Comparison of ENCODE assay signal across 23 cellular contexts in genomic region chr13:113666951-113667701, GRCh38. TPM values are rescaled to one million over a fixed set of nuclear protein-coding genes. Genes with fewer than 3 reads are reported as not detected.
DNase-seq lines count a peak whose midpoint lies in the region; ATAC-seq and TF ChIP-seq lines count a peak whose summit lies in the region.
"Had no signal": no experiment of that assay in that cellular context is flagged by ENCODE, and none has a peak within 500 bp of the region (broad histone marks: within the 10 kb centered on the region; RNA-seq: fewer than 3 reads in every experiment).

TSS of gene GRK1 (plus strand) at chr13:113667219. CDS start at chr13:113667387, 168 bp downstream.

- no peak within 1 kb of the TSS for H4K8ac ChIP-seq in mesenchymal stem cell (ENCODE audit: low read length)

- H3K9ac ChIP-seq in mesenchymal stem cell (ENCODE audit: low read length), result no peak within 1 kb of the TSS
- H3K9ac ChIP-seq: GM23248 had no signal

- H3K4me1 Mint-ChIP-seq in activated T-cell treated with anti-CD3 and anti-CD28 coated beads, Interleukin-2, amount 50 U/mL, for 24 hours (ENCODE audit: low read depth), result no peaks in the 10 kb centered on the region

- H3K23ac ChIP-seq in mesenchymal stem cell (ENCODE audit: low read length in 2 of 2), result peak within 1 kb of the TSS in 1 of 2 experiments; percentile 37

- H3K27me3 ChIP-seq in WERI-Rb-1 (ENCODE audit: insufficient read depth, low read depth, severe bottlenecking), result no peaks in the 10 kb centered on the region
- peaks cover 4 to 58% of the 10 kb centered on the region in 2 experiments for H3K27me3 ChIP-seq in mesenchymal stem cell (ENCODE audit: control insufficient read depth in 1 of 2, insufficient read depth in 1 of 2, low read length in 2 of 2)
- no peaks in the 10 kb centered on the region for H3K27me3 ChIP-seq in transverse colon
- H3K27me3 ChIP-seq in effector memory CD4-positive, alpha-beta T cell (replicated peaks; ENCODE audit: control insufficient read depth, insufficient read depth, low read length, poor library complexity, severe bottlenecking), result no peaks in the 10 kb centered on the region
- H3K27me3 ChIP-seq: cardiac muscle cell, hepatocyte, thyroid gland had no signal

- peaks cover 3% of the 10 kb centered on the region for H3K9me3 Mint-ChIP-seq in activated T-cell treated with anti-CD3 and anti-CD28 coated beads, Interleukin-2, amount 50 U/mL, for 24 hours

- TF ChIP-seq EP300 in transverse colon (IDR thresholded peaks at IDR 0.05; ENCODE audit: low read depth), result no peak

- H2BK12ac ChIP-seq in mesenchymal stem cell (ENCODE audit: low read length in 2 of 2), result no peak within 1 kb of the TSS

- intact Hi-C loops in transverse colon (cut with DNase I; ENCODE audit: low total_unique reads), result no loop called here

- H3K4me1 ChIP-seq in mesenchymal stem cell (ENCODE audit: control insufficient read depth, insufficient read depth, low read depth, low read length), result no peaks in the 10 kb centered on the region
- H3K4me1 ChIP-seq in transverse colon, result peaks cover 0 to 13% (median 2%) of the 10 kb centered on the region in 4 donors
- no peaks in the 10 kb centered on the region for H3K4me1 ChIP-seq in effector memory CD4-positive, alpha-beta T cell (ENCODE audit: control insufficient read depth, insufficient read depth, low read length, poor library complexity, severe bottlenecking)
- H3K4me1 ChIP-seq: thyroid gland had no signal

- TF ChIP-seq CTCF in WERI-Rb-1 (IDR thresholded peaks at IDR 0.05; ENCODE audit: low read depth, low read length) (no peak), transverse colon (IDR thresholded peaks at IDR 0.05) (no peak)

- H2BK120ac ChIP-seq in mesenchymal stem cell (ENCODE audit: low read depth, low read length), result no peak within 1 kb of the TSS

- no peak for ATAC-seq in HG02678 (IDR thresholded peaks at IDR 0.05; ENCODE audit: unreplicated experiment)
- ATAC-seq: activated CD4-positive, CD25-positive, alpha-beta regulatory T cell treated with anti-CD3 and anti-CD28 coated beads, Interleukin-2, amount 50 U/mL, for 24 hours had no signal

- no peak within 1 kb of the TSS for H3K4me2 ChIP-seq in mesenchymal stem cell (ENCODE audit: low read length, poor library complexity, severe bottlenecking)
- H3K4me2 ChIP-seq: hepatocyte had no signal

- H3K9me3 ChIP-seq in WERI-Rb-1 (ENCODE audit: severe bottlenecking) (peaks cover 2% of the 10 kb centered on the region), mesenchymal stem cell (ENCODE audit: control insufficient read depth, low read length) (peaks cover 4% of the 10 kb centered on the region), transverse colon (no peaks in the 10 kb centered on the region)
- H3K9me3 ChIP-seq in effector memory CD4-positive, alpha-beta T cell (ENCODE audit: control insufficient read depth, low read length), result no peaks in the 10 kb centered on the region
- H3K9me3 ChIP-seq: thyroid gland had no signal

- DNase-seq in activated T-cell treated with anti-CD3 and anti-CD28 coated beads, Interleukin-2, amount 50 U/mL, for 24 hours, result peak; percentile 25
- no peak for DNase-seq in activated T-cell treated with anti-CD3 and anti-CD28 coated beads, Interleukin-2, amount 50 U/mL, for 48 hours
- DNase-seq in WERI-Rb-1 (peak; percentile 94), mesenchymal stem cell (no peak), transverse colon (peak; percentile 7), NCI-H146 (lab: John Stamatoyannopoulos, UW) (no peak)
- no peak for DNase-seq in effector memory CD4-positive, alpha-beta T cell
- DNase-seq: ACHN; effector CD8-positive, alpha-beta T cell; NCI-H2029; NCI-H69; stimulated activated CD4-positive, alpha-beta T cell treated with anti-CD3 and anti-CD28 coated beads, Interleukin-2, amount 100 ng/mL, for 48 hours; thyroid gland had no signal

- no peak within 1 kb of the TSS for H2BK5ac ChIP-seq in mesenchymal stem cell (ENCODE audit: low read depth, low read length, poor library complexity, severe bottlenecking)

- H3K14ac ChIP-seq in mesenchymal stem cell (ENCODE audit: low read length in 2 of 2), result no peak within 1 kb of the TSS

- H3K27ac Mint-ChIP-seq in activated T-cell treated with anti-CD3 and anti-CD28 coated beads, Interleukin-2, amount 50 U/mL, for 24 hours, result no peak within 1 kb of the TSS

- in situ Hi-C loops in transverse colon (cut with MboI; ENCODE audit: low pct_ligation_motif_present in 1 of 4, low pct_unique_long_range_greater_than_20kb in 1 of 4, low sequenced_read_pairs in 3 of 4), result no loop called here

- H2AK5ac ChIP-seq in mesenchymal stem cell (ENCODE audit: low read length, severe bottlenecking), result no peak within 1 kb of the TSS

- no peak for TF ChIP-seq POLR2A in transverse colon (IDR thresholded peaks at IDR 0.05)

- H3K36me3 ChIP-seq in WERI-Rb-1 (peaks cover 23% of the 10 kb centered on the region), mesenchymal stem cell (ENCODE audit: control insufficient read depth in 1 of 2, insufficient read depth in 2 of 2, low read depth in 1 of 2, low read length in 2 of 2) (no peaks in the 10 kb centered on the region), transverse colon (no peaks in the 10 kb centered on the region)
- no peaks in the 10 kb centered on the region for H3K36me3 ChIP-seq in effector memory CD4-positive, alpha-beta T cell (ENCODE audit: control insufficient read depth, insufficient read depth, low read length)
- H3K36me3 ChIP-seq: cardiac muscle cell, thyroid gland had no signal

- peaks cover 3% of the 10 kb centered on the region for H3K27me3 Mint-ChIP-seq in activated T-cell treated with anti-CD3 and anti-CD28 coated beads, Interleukin-2, amount 50 U/mL, for 24 hours

- no peak within 1 kb of the TSS for H3K4me3 Mint-ChIP-seq in activated T-cell treated with anti-CD3 and anti-CD28 coated beads, Interleukin-2, amount 50 U/mL, for 24 hours
- H3K4me3 Mint-ChIP-seq: CD8-positive, alpha-beta memory T cell had no signal

- H3K4me3 ChIP-seq in WERI-Rb-1 (ENCODE audit: low read depth, low read length), result peak within 1 kb of the TSS; percentile 25
- H3K4me3 ChIP-seq in mesenchymal stem cell (ENCODE audit: insufficient read depth in 1 of 2, low read depth in 1 of 2, low read length in 2 of 2), result no peak within 1 kb of the TSS
- no peak within 1 kb of the TSS for H3K4me3 ChIP-seq in transverse colon
- H3K4me3 ChIP-seq in effector memory CD4-positive, alpha-beta T cell (ENCODE audit: insufficient read depth, low read depth, low read length, poor library complexity, severe bottlenecking), result no peak within 1 kb of the TSS
- H3K4me3 ChIP-seq: cardiac muscle cell, GM23248, hepatocyte, thyroid gland had no signal

- H2BK15ac ChIP-seq in mesenchymal stem cell (ENCODE audit: low read depth, poor library complexity, severe bottlenecking), result no peak within 1 kb of the TSS

- no peaks in the 10 kb centered on the region for H3K79me1 ChIP-seq in mesenchymal stem cell (replicated peaks; ENCODE audit: low read length, poor library complexity, severe bottlenecking)

- H3K36me3 Mint-ChIP-seq in activated T-cell treated with anti-CD3 and anti-CD28 coated beads, Interleukin-2, amount 50 U/mL, for 24 hours (ENCODE audit: low read depth), result no peaks in the 10 kb centered on the region

- WGBS in mesenchymal stem cell, result 84% methylated on average over 32 of the region's 32 CpGs
- 85 to 98% methylated on average over 7 to 32 of the region's 32 CpGs for WGBS in transverse colon (ENCODE audit: low coverage in 1 of 2), 2 donors

- no peak within 1 kb of the TSS for H3K4ac ChIP-seq in mesenchymal stem cell (ENCODE audit: low read depth in 1 of 2, low read length in 2 of 2)

- H3K18ac ChIP-seq in mesenchymal stem cell (ENCODE audit: low read depth in 1 of 2, low read length in 2 of 2), result no peak within 1 kb of the TSS

- no peak within 1 kb of the TSS for H2AFZ ChIP-seq in mesenchymal stem cell (ENCODE audit: low read depth, low read length)
- H2AFZ ChIP-seq: GM23248, hepatocyte had no signal

- peak within 1 kb of the TSS; percentile 10 for H4K91ac ChIP-seq in mesenchymal stem cell (ENCODE audit: low read length)

- peak within 1 kb of the TSS; percentile 80 for H3K27ac ChIP-seq in WERI-Rb-1
- H3K27ac ChIP-seq in mesenchymal stem cell (ENCODE audit: low read length, poor library complexity, severe bottlenecking), result no peak within 1 kb of the TSS
- H3K27ac ChIP-seq in transverse colon, result no peak within 1 kb of the TSS
- no peak within 1 kb of the TSS for H3K27ac ChIP-seq in effector memory CD4-positive, alpha-beta T cell (ENCODE audit: insufficient read depth, low read length, poor library complexity, severe bottlenecking)
- H3K27ac ChIP-seq: cardiac muscle cell, GM23248, hepatocyte, thyroid gland had no signal

RNA-seq across cellular contexts. Expression of gene GRK1, which starts in this region (rescaled TPM):
- polyA plus RNA-seq in mesenchymal stem cell (2013, experiment 1 of 2), result not detected
- polyA plus RNA-seq in mesenchymal stem cell (2013, experiment 2 of 2), result not detected
- not detected for total RNA-seq in transverse colon
- total RNA-seq: CD8-positive, alpha-beta memory T cell; GM23248; HT1080; myocyte; renal cortical epithelial cell; RPMI7951 had no signal
- polyA plus RNA-seq: CD8-positive, alpha-beta memory T cell; GM23248; hepatocyte had no signal

Comparison
In these comparisons a context has a peak if more than half of its experiments do, and no peak if none do; other contexts are left out.
1. DNase-seq: peak in activated T-cell treated with anti-CD3 and anti-CD28 coated beads, Interleukin-2, amount 50 U/mL, for 24 hours (single experiment) and WERI-Rb-1 (single experiment); none in activated T-cell treated with anti-CD3 and anti-CD28 coated beads, Interleukin-2, amount 50 U/mL, for 48 hours (0 of 2), mesenchymal stem cell (single experiment), NCI-H146 (single experiment) and effector memory CD4-positive, alpha-beta T cell (0 of 3).
2. Peak in DNase-seq in transverse colon; RNA of the gene not detected or under 1 TPM.